25 cellular contexts compared by ENCODE assay signal in genomic region chr4:151153585-151153984, GRCh38.
"Had no signal": no experiment of that assay in that cellular context is flagged by ENCODE, and none has a peak within 500 bp of the region (broad histone marks: within the 10 kb centered on the region; RNA-seq: fewer than 3 reads in every experiment).

No MANE protein-coding gene starts in this region.

- FAIRE-seq: K562 had no signal

- H3K4me1 ChIP-seq: adrenal gland, Peyer's patch had no signal

- H3K36me3 ChIP-seq: adrenal gland had no signal

- H3K9me3 Mint-ChIP-seq: activated naive CD4-positive, alpha-beta T cell treated with anti-CD3 and anti-CD28 coated beads, Interleukin-2, amount 10 ng/mL, durations not matched to agents 7 days and 5 days; activated T-cell treated with anti-CD3 and anti-CD28 coated beads, Interleukin-2, amount 50 U/mL, for 72 hours; activated T-helper 2 cell treated with anti-CD3 and anti-CD28 coated beads, Interferon-gamma antibody, Interleukin-2, Interleukin-4, amounts not matched to agents 10 μg/mL and 5 μg/mL and 100 μg/mL, durations not matched to agents 14 hours and 24 hours and 36 hours had no signal

- H3K4me3 Mint-ChIP-seq: activated CD8-positive, alpha-beta T cell treated with anti-CD3 and anti-CD28 coated beads for 36 hours; activated naive CD4-positive, alpha-beta T cell treated with anti-CD3 and anti-CD28 coated beads, Interleukin-2, amount 10 ng/mL, durations not matched to agents 7 days and 5 days; activated naive CD8-positive, alpha-beta T cell treated with anti-CD3 and anti-CD28 coated beads for 36 hours; activated T-cell treated with anti-CD3 and anti-CD28 coated beads, Interleukin-2, amount 50 U/mL, for 72 hours; T-helper 17 cell had no signal

- H3K27ac ChIP-seq: adrenal gland had no signal

- DNase-seq: activated CD4-positive, alpha-beta T cell treated with anti-CD3 and anti-CD28 coated beads for 4 hours; activated CD8-positive, alpha-beta memory T cell treated with anti-CD3 and anti-CD28 coated beads, Interleukin-2, amount 50 U/mL, for 4 hours; activated CD8-positive, alpha-beta T cell treated with anti-CD3 and anti-CD28 coated beads for 36 hours; activated gamma-delta T cell treated with Interleukin-2 at 50 U/mL for 16 hours; activated naive CD4-positive, alpha-beta T cell treated with anti-CD3 and anti-CD28 coated beads, Interleukin-2, amount 10 ng/mL, durations not matched to agents 7 days and 5 days; activated naive CD8-positive, alpha-beta T cell treated with anti-CD3 and anti-CD28 coated beads for 36 hours; activated T-cell treated with anti-CD3 and anti-CD28 coated beads, Interleukin-2, amount 50 U/mL, for 72 hours; adrenal gland; anterior cingulate cortex; cerebellar nuclear complex; Karpas-422; NCI-H1048; NCI-H1930; NCI-H2171; NCI-H2227 treated with DMSO at 0.1 percent for 48 hours; NCI-H510A; NCI-H526 treated with DMSO at 0.1 percent for 48 hours; NCI-H82; Peyer's patch; SHP77; T-helper 17 cell; T-helper 9 cell had no signal

- H3K9me3 ChIP-seq: adrenal gland, Peyer's patch had no signal

- H3K36me3 Mint-ChIP-seq: activated naive CD4-positive, alpha-beta T cell treated with anti-CD3 and anti-CD28 coated beads, Interleukin-2, amount 10 ng/mL, durations not matched to agents 7 days and 5 days; activated naive CD8-positive, alpha-beta T cell treated with anti-CD3 and anti-CD28 coated beads for 36 hours had no signal

- H3K4me1 Mint-ChIP-seq: activated naive CD4-positive, alpha-beta T cell treated with anti-CD3 and anti-CD28 coated beads, Interleukin-2, amount 10 ng/mL, durations not matched to agents 7 days and 5 days; activated naive CD8-positive, alpha-beta T cell treated with anti-CD3 and anti-CD28 coated beads for 36 hours had no signal

- ATAC-seq: activated CD4-positive, CD25-positive, alpha-beta regulatory T cell treated with anti-CD3 and anti-CD28 coated beads, Interleukin-2, amount 50 U/mL, for 24 hours; activated CD8-positive, alpha-beta T cell treated with anti-CD3 and anti-CD28 coated beads for 36 hours; activated T-cell treated with anti-CD3 and anti-CD28 coated beads, Interleukin-2, amount 50 U/mL, for 72 hours; K562; T-helper 17 cell had no signal

- H3K4me3 ChIP-seq: adrenal gland, K562, Peyer's patch had no signal

- H3K27ac Mint-ChIP-seq: activated CD8-positive, alpha-beta T cell treated with anti-CD3 and anti-CD28 coated beads for 36 hours; activated naive CD4-positive, alpha-beta T cell treated with anti-CD3 and anti-CD28 coated beads, Interleukin-2, amount 10 ng/mL, durations not matched to agents 7 days and 5 days; activated naive CD8-positive, alpha-beta T cell treated with anti-CD3 and anti-CD28 coated beads for 36 hours; activated T-helper 2 cell treated with anti-CD3 and anti-CD28 coated beads, Interferon-gamma antibody, Interleukin-2, Interleukin-4, amounts not matched to agents 10 μg/mL and 5 μg/mL and 100 μg/mL, durations not matched to agents 14 hours and 24 hours and 36 hours; T-helper 17 cell had no signal
